ENCODE assay signal across 1 cellular context in genomic region chr12:122150127-122150681, GRCh38.
TF ChIP-seq lines count a peak whose summit lies in the region.

No MANE protein-coding gene starts in this region.

TF ChIP-seq in K562, 482 proteins besides CTCF, POLR2A, EP300 and RAD21:
- TF ChIP-seq CTCFL (IDR thresholded peaks at IDR 0.05; ENCODE audit: borderline replicate concordance, insufficient read depth, low read depth, low read length, poor library complexity, severe bottlenecking) (no peak), HDAC2 (IDR thresholded peaks at IDR 0.05) (peak; percentile 52; the same call in 1 of the 2 replicates), RCOR1 (IDR thresholded peaks at IDR 0.05; ENCODE audit: borderline replicate concordance in 1 of 2, low read depth in 2 of 2, low read length in 2 of 2) (peak in 1 of 2 experiments; percentile 72; a peak in 2 of 4 replicates), KDM1A (IDR thresholded peaks at IDR 0.05) (peak; percentile 97 to 98), THRB (CRISPR knock-in tag; conservative IDR thresholded peaks at IDR 0.05) (no peak), HDAC1 (IDR thresholded peaks at IDR 0.05) (peak in 1 of 2 experiments; percentile 60; a peak in 2 of 4 replicates), ZFP1 (CRISPR knock-in tag; IDR thresholded peaks at IDR 0.05) (no peak)
